ENCODE assay signal across 9 cellular contexts in the genomic region with DNA sequence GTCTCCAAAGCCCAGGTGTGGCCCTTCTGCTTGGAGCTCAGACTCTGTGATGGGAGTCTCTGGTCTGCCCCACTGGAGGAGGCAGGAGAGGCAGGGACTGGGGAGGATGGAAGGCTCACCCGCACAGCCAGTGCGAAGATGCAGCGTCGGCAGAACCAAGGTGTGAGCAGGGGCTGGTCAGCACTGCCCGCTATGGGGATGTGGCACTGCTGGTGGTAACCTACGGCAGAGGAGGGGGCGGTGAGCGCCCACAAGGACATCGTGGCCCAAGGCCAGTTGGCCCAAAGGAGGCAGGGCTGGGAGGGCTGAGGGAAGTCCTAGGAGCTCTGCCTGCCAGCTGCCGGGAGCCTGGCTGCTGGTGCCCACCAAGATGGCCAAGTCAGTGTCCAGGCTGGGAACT. TPM values are rescaled to one million over a fixed set of nuclear protein-coding genes. Genes with fewer than 3 reads are reported as not detected.
DNase-seq lines count a peak whose midpoint lies in the region; ATAC-seq, FAIRE-seq and TF ChIP-seq lines count a peak whose summit lies in the region.
"Had no signal": no experiment of that assay in that cellular context is flagged by ENCODE, and none has a peak within 500 bp of the region (broad histone marks: within the 10 kb centered on the region; RNA-seq: fewer than 3 reads in every experiment).

No MANE protein-coding gene starts in this region.

- H3K27me3 ChIP-seq in keratinocyte (ENCODE audit: control insufficient read depth, extremely low read depth, insufficient read depth, low read length): no peaks in the 10 kb centered on the region
- no peaks in the 10 kb centered on the region for H3K27me3 ChIP-seq in testis

- WGBS in testis, 2 donors: 79 to 82% methylated on average over 10 of the region's 10 CpGs

- H3K27ac Mint-ChIP-seq in activated T-helper 17 cell treated with anti-CD3 and anti-CD28 coated beads, Interleukin-2, amount 50 U/mL, for 72 hours: peak overlapping the region; percentile 87
- peak overlapping the region; percentile 67 to 81 for H3K27ac Mint-ChIP-seq in stimulated activated naive CD8-positive, alpha-beta T cell treated with anti-CD3 and anti-CD28 coated beads, Interleukin-15, amount 100 ng/mL, for 72 hours

- H3K4me1 ChIP-seq in keratinocyte (ENCODE audit: control insufficient read depth, extremely low read depth, insufficient read depth, low read length): peaks cover 28% of the 10 kb centered on the region
- H3K4me1 ChIP-seq in testis: peaks cover 12% of the 10 kb centered on the region

- H3K27ac ChIP-seq in KOPT-K1 (ENCODE audit: low read depth, low read length, poor library complexity, severe bottlenecking) (peak overlapping the region; percentile 70), keratinocyte (ENCODE audit: control insufficient read depth, insufficient read depth, low read length) (no peak overlapping the region), testis (peak overlapping the region in 1 of 2 donors; percentile 89)

- ATAC-seq in activated T-helper 17 cell treated with anti-CD3 and anti-CD28 coated beads, Interleukin-2, amount 50 U/mL, for 72 hours (replicated peaks): no peak
- no peak for ATAC-seq in stimulated activated naive CD8-positive, alpha-beta T cell treated with anti-CD3 and anti-CD28 coated beads, Interleukin-15, amount 100 ng/mL, for 72 hours

- TF ChIP-seq CTCF in keratinocyte (optimal IDR thresholded peaks at IDR 0.05 in 1 of 3, IDR thresholded peaks at IDR 0.05 in 1 of 3, conservative IDR thresholded peaks at IDR 0.05 in 1 of 3; ENCODE audit: extremely low read depth in 1 of 3, insufficient read depth in 2 of 3, low read length in 3 of 3) (no peak), testis (IDR thresholded peaks at IDR 0.05) (no peak)

- FAIRE-seq in keratinocyte (lab: Jason Lieb, UNC): no peak

- peaks cover 92% of the 10 kb centered on the region for H3K36me3 ChIP-seq in KOPT-K1 (ENCODE audit: insufficient read depth, low read length)
- peaks cover 1 to 46% of the 10 kb centered on the region in 2 experiments for H3K36me3 ChIP-seq in keratinocyte (ENCODE audit: control insufficient read depth in 2 of 2, extremely low read depth in 1 of 2, insufficient read depth in 2 of 2, low read length in 2 of 2)
- H3K36me3 ChIP-seq in testis (ENCODE audit: low read depth, missing control alignments): no peaks in the 10 kb centered on the region

- H3K4me1 Mint-ChIP-seq in activated T-helper 17 cell treated with anti-CD3 and anti-CD28 coated beads, Interleukin-2, amount 50 U/mL, for 72 hours: peaks cover 17% of the 10 kb centered on the region
- H3K4me1 Mint-ChIP-seq in stimulated activated naive CD8-positive, alpha-beta T cell treated with anti-CD3 and anti-CD28 coated beads, Interleukin-15, amount 100 ng/mL, for 72 hours: peaks cover 77% of the 10 kb centered on the region

- no peaks in the 10 kb centered on the region for H3K27me3 Mint-ChIP-seq in activated T-helper 17 cell treated with anti-CD3 and anti-CD28 coated beads, Interleukin-2, amount 50 U/mL, for 72 hours
- no peaks in the 10 kb centered on the region for H3K27me3 Mint-ChIP-seq in stimulated activated naive CD8-positive, alpha-beta T cell treated with anti-CD3 and anti-CD28 coated beads, Interleukin-15, amount 100 ng/mL, for 72 hours

- H3K9me1 ChIP-seq in keratinocyte (ENCODE audit: control insufficient read depth, extremely low read depth, insufficient read depth, low read length): no peaks in the 10 kb centered on the region

- intact Hi-C loops in testis (cut with DNase I; ENCODE audit: low total_unique reads): no loop called here

- H3K4me3 Mint-ChIP-seq in activated T-helper 17 cell treated with anti-CD3 and anti-CD28 coated beads, Interleukin-2, amount 50 U/mL, for 72 hours: peak overlapping the region; percentile 89
- H3K4me3 Mint-ChIP-seq in stimulated activated naive CD8-positive, alpha-beta T cell treated with anti-CD3 and anti-CD28 coated beads, Interleukin-15, amount 100 ng/mL, for 72 hours: peak overlapping the region; percentile 53 to 87

- H2AFZ ChIP-seq in keratinocyte (ENCODE audit: control insufficient read depth, low read length): no peak overlapping the region

- H3K79me2 ChIP-seq in keratinocyte (ENCODE audit: control insufficient read depth, insufficient read depth, low read length): no peaks in the 10 kb centered on the region

- no peaks in the 10 kb centered on the region for H3K9me3 ChIP-seq in KOPT-K1 (ENCODE audit: insufficient read depth, low read length, poor library complexity, severe bottlenecking)
- no peaks in the 10 kb centered on the region for H3K9me3 ChIP-seq in keratinocyte (ENCODE audit: control insufficient read depth, low read depth, low read length)
- no peaks in the 10 kb centered on the region for H3K9me3 ChIP-seq in testis

- DNase-seq in keratinocyte (ENCODE audit: low read depth, low spot score) (no peak), NCI-H526 (lab: John Stamatoyannopoulos, UW) (no peak), testis (no peak), OCI-M1 (lab: John Stamatoyannopoulos, UW) (no peak), SHP77 (lab: John Stamatoyannopoulos, UW) (no peak)
- DNase-seq in stimulated activated naive CD8-positive, alpha-beta T cell treated with anti-CD3 and anti-CD28 coated beads, Interleukin-15, amount 100 ng/mL, for 72 hours: no peak
- DNase-seq: NCI-H1105 had no signal

- H3K36me3 Mint-ChIP-seq in activated T-helper 17 cell treated with anti-CD3 and anti-CD28 coated beads, Interleukin-2, amount 50 U/mL, for 72 hours (ENCODE audit: low read depth): peaks cover 88% of the 10 kb centered on the region

- no peaks in the 10 kb centered on the region for H4K20me1 ChIP-seq in keratinocyte (ENCODE audit: control insufficient read depth, extremely low read depth, insufficient read depth, low read length)

- H3K9me3 Mint-ChIP-seq in activated T-helper 17 cell treated with anti-CD3 and anti-CD28 coated beads, Interleukin-2, amount 50 U/mL, for 72 hours: no peaks in the 10 kb centered on the region
- no peaks in the 10 kb centered on the region for H3K9me3 Mint-ChIP-seq in stimulated activated naive CD8-positive, alpha-beta T cell treated with anti-CD3 and anti-CD28 coated beads, Interleukin-15, amount 100 ng/mL, for 72 hours

- H3K4me2 ChIP-seq in keratinocyte (ENCODE audit: control insufficient read depth, extremely low read depth, insufficient read depth, low read depth, low read length): peak overlapping the region; percentile 84

- H3K4me3 ChIP-seq in keratinocyte (ENCODE audit: control insufficient read depth in 2 of 3, extremely low read depth in 1 of 3, insufficient read depth in 2 of 3, low read depth in 1 of 3, low read length in 3 of 3) (no peak overlapping the region), testis (no peak overlapping the region)

- no peak for TF ChIP-seq POLR2A in testis (IDR thresholded peaks at IDR 0.05)

- no peak overlapping the region for H3K9ac ChIP-seq in keratinocyte (ENCODE audit: control insufficient read depth, extremely low read depth, insufficient read depth, low read length)

- dilution Hi-C loops in keratinocyte (cut with MboI; ENCODE audit: extremely low pct_ligation_motif_present, low sequenced_read_pairs): no loop called here

RNA-seq across cellular contexts. Expression of gene PHF19, which starts 7.3 kb away (rescaled TPM):
- total RNA-seq in activated T-helper 17 cell treated with anti-CD3 and anti-CD28 coated beads, Interleukin-2, amount 50 U/mL, for 72 hours: 100 to 1,000 TPM; 236 to 258 TPM
- polyA plus RNA-seq in keratinocyte (7.3 to 31.4 TPM (median 11.7 TPM) in 3 replicates), testis (ENCODE audit: insufficient read depth, low read depth, low replicate concordance) (28.5 TPM)
- 5.5 TPM for polyA plus RNA-seq in keratinocyte (2011; ENCODE audit: low read depth)
- 10.0 and 13.5 TPM in 2 replicates for polyA plus RNA-seq in keratinocyte (2011; cell fraction: cytosol; rRNA removed)
- polyA plus RNA-seq in keratinocyte (2011; cell fraction: nucleus; rRNA removed): 8.5 and 9.0 TPM in 2 replicates
- 4.6 and 24.5 TPM in 2 replicates for polyA plus RNA-seq in keratinocyte (2012; ENCODE audit: low replicate concordance)
- polyA minus RNA-seq in keratinocyte: 7.7 to 63.6 TPM (median 20.9 TPM) in 3 replicates
- polyA minus RNA-seq in keratinocyte (2011; cell fraction: cytosol; rRNA and poly(A)+ RNA removed): 18.2 TPM
- 4.7 and 5.7 TPM in 2 replicates for polyA minus RNA-seq in keratinocyte (2011; cell fraction: nucleus; rRNA and poly(A)+ RNA removed)
- 10 to 100 TPM; 40.3 to 41.7 TPM for total RNA-seq in testis

RNA-seq across cellular contexts. Expression of gene PSMD5, which starts 27.0 kb away (rescaled TPM):
- 10 to 100 TPM; 60.2 to 62.8 TPM for total RNA-seq in activated T-helper 17 cell treated with anti-CD3 and anti-CD28 coated beads, Interleukin-2, amount 50 U/mL, for 72 hours
- polyA plus RNA-seq in keratinocyte (39.4 to 55.2 TPM (median 41.6 TPM) in 3 replicates), testis (ENCODE audit: insufficient read depth, low read depth, low replicate concordance) (26.4 TPM)
- 39.4 TPM for polyA plus RNA-seq in keratinocyte (2011; ENCODE audit: low read depth)
- polyA plus RNA-seq in keratinocyte (2011; cell fraction: cytosol; rRNA removed): 30.9 and 59.7 TPM in 2 replicates
- 35.6 and 44.6 TPM in 2 replicates for polyA plus RNA-seq in keratinocyte (2011; cell fraction: nucleus; rRNA removed)
- polyA plus RNA-seq in keratinocyte (2012; ENCODE audit: low replicate concordance): 20.5 and 31.8 TPM in 2 replicates
- polyA minus RNA-seq in keratinocyte: 14.5 to 47.0 TPM (median 32.2 TPM) in 3 replicates
- polyA minus RNA-seq in keratinocyte (2011; cell fraction: cytosol; rRNA and poly(A)+ RNA removed): 74.6 TPM
- polyA minus RNA-seq in keratinocyte (2011; cell fraction: nucleus; rRNA and poly(A)+ RNA removed): 21.2 and 34.3 TPM in 2 replicates
- 10 to 100 TPM; 39.0 to 45.0 TPM for total RNA-seq in testis

RNA-seq across cellular contexts. Expression of gene TRAF1, which starts 56.9 kb away (rescaled TPM):
- total RNA-seq in activated T-helper 17 cell treated with anti-CD3 and anti-CD28 coated beads, Interleukin-2, amount 50 U/mL, for 72 hours: 100 to 1,000 TPM in 1 of 2 donors, 10 to 100 TPM in 1; 71.4 to 164 TPM
- polyA plus RNA-seq in keratinocyte: 0.71 to 2.5 TPM (median 1.2 TPM) in 3 replicates
- 1.1 TPM for polyA plus RNA-seq in keratinocyte (2011; ENCODE audit: low read depth)
- 0.26 and 0.43 TPM in 2 replicates for polyA plus RNA-seq in keratinocyte (2011; cell fraction: cytosol; rRNA removed)
- polyA plus RNA-seq in keratinocyte (2011; cell fraction: nucleus; rRNA removed): 9.9 and 11.7 TPM in 2 replicates
- 0.54 and 1.9 TPM in 2 replicates for polyA plus RNA-seq in keratinocyte (2012; ENCODE audit: low replicate concordance)
- polyA minus RNA-seq in keratinocyte: 0.43 to 1.2 TPM (median 1.1 TPM) in 3 replicates
- 0.58 TPM for polyA minus RNA-seq in keratinocyte (2011; cell fraction: cytosol; rRNA and poly(A)+ RNA removed)
- 1.3 and 2.0 TPM in 2 replicates for polyA minus RNA-seq in keratinocyte (2011; cell fraction: nucleus; rRNA and poly(A)+ RNA removed)
- 1 to 10 TPM; 6.5 to 8.6 TPM for total RNA-seq in testis
- polyA plus RNA-seq in testis (ENCODE audit: insufficient read depth, low read depth, low replicate concordance): 3.9 TPM

Comparison
In these comparisons a context has a peak if more than half of its experiments do, and no peak if none do; other contexts are left out.
1. RNA of gene PHF19, which starts 7.3 kb away (total RNA-seq): 236 to 258 TPM in activated T-helper 17 cell treated with anti-CD3 and anti-CD28 coated beads, Interleukin-2, amount 50 U/mL, for 72 hours; 40.3 to 41.7 TPM in testis; every median in the first group is over 4 times any median in the second.
2. RNA of gene TRAF1, which starts 56.9 kb away (total RNA-seq): 71.4 to 164 TPM in activated T-helper 17 cell treated with anti-CD3 and anti-CD28 coated beads, Interleukin-2, amount 50 U/mL, for 72 hours; 6.5 to 8.6 TPM in testis; every median in the first group is over 4 times any median in the second.